In the genomic region with DNA sequence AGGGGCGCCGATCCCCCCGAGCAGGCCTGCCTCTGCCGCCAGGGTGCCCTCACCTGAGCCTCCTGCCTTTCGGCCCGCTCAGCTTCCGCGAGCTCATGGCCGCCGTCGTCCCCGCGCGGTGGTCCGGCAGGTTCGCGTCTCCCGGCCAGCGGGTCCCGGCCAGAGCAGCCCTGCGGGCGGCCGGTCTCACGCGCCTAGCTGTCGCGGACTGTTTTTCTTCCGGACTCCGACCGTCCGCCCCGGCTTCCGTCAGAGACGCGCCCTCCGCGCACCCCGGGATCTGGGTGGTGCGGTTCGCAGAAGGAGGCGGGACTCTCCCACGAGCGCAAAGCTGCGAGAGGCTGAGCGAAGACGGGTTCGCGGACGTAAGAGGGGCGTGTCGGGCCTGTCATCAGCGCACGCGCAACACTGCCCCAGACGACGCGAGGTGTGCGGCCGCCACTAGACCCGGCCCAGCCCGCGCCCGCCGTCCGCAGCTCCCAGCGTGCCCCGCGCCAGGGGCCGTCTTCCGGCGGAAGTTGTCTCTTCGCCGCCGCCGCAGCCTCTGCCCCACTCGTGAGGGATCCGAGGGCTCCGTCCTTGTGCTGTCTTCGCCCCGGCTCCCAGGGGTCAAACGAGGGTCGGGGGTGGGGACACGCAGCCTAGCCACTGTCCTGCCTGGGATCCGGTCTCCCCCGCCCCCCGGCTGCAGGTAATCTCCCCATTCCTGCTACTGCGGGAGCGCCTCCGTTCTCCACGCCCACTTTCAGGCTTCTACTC, we compare ENCODE assay signal across 1 cellular context.
A peak's percentile ranks its signal among the peaks of the same experiment; 100 is the strongest.
TF ChIP-seq lines count a peak whose summit lies in the region.

TSS of gene INPP5K (minus strand) at position 210 of the 759 bp plus-strand sequence. CDS start at position 97, 113 bp downstream.

TF ChIP-seq in A549, 52 proteins besides CTCF, POLR2A, EP300 and RAD21 (continued from another document):
- TF ChIP-seq HEYL (CRISPR knock-in tag; IDR thresholded peaks at IDR 0.05) (no peak), USF2 (IDR thresholded peaks at IDR 0.05) (no peak), HOXB13 (CRISPR knock-in tag; IDR thresholded peaks at IDR 0.05; ENCODE audit: low read depth) (no peak), ZNF302 (CRISPR knock-in tag; IDR thresholded peaks at IDR 0.05) (no peak), NPAS2 (CRISPR knock-in tag; IDR thresholded peaks at IDR 0.05; ENCODE audit: borderline replicate concordance) (no peak), E2F6 (IDR thresholded peaks at IDR 0.05; ENCODE audit: borderline replicate concordance, low read depth) (no peak; the same call in 1 of the 2 replicates), CHD4 (IDR thresholded peaks at IDR 0.05; ENCODE audit: borderline replicate concordance) (no peak), JUNB (IDR thresholded peaks at IDR 0.05) (no peak), HOXA7 (CRISPR knock-in tag; IDR thresholded peaks at IDR 0.05) (no peak), MYC (IDR thresholded peaks at IDR 0.05; ENCODE audit: borderline replicate concordance, low read length) (0 out of 2 replicates have a peak, but pooled peaks have one; percentile 59), ATOH8 (CRISPR knock-in tag; IDR thresholded peaks at IDR 0.05; ENCODE audit: low read depth) (no peak), MAZ (IDR thresholded peaks at IDR 0.05; ENCODE audit: borderline replicate concordance, low read depth, low read length) (no peak), POLR2AphosphoS2 (conservative IDR thresholded peaks at IDR 0.05; ENCODE audit: low read length) (no peak), CEBPB (IDR thresholded peaks at IDR 0.05) (no peak), TFCP2L1 (CRISPR knock-in tag; IDR thresholded peaks at IDR 0.05) (peak; percentile 32; the same call in 1 of the 2 replicates), EHF (CRISPR knock-in tag; IDR thresholded peaks at IDR 0.05) (no peak), ZC3H11A (IDR thresholded peaks at IDR 0.05) (no peak), GATA3 (IDR thresholded peaks at IDR 0.05; ENCODE audit: borderline replicate concordance) (no peak), CBX8 (IDR thresholded peaks at IDR 0.05) (no peak)
- TF ChIP-seq, protein P1, sequence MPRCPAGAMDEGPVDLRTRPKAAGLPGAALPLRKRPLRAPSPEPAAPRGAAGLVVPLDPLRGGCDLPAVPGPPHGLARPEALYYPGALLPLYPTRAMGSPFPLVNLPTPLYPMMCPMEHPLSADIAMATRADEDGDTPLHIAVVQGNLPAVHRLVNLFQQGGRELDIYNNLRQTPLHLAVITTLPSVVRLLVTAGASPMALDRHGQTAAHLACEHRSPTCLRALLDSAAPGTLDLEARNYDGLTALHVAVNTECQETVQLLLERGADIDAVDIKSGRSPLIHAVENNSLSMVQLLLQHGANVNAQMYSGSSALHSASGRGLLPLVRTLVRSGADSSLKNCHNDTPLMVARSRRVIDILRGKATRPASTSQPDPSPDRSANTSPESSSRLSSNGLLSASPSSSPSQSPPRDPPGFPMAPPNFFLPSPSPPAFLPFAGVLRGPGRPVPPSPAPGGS (IDR thresholded peaks at IDR 0.05) = peak; percentile 85; the same call in 2 of the 3 replicates
- TF ChIP-seq, protein P2, sequence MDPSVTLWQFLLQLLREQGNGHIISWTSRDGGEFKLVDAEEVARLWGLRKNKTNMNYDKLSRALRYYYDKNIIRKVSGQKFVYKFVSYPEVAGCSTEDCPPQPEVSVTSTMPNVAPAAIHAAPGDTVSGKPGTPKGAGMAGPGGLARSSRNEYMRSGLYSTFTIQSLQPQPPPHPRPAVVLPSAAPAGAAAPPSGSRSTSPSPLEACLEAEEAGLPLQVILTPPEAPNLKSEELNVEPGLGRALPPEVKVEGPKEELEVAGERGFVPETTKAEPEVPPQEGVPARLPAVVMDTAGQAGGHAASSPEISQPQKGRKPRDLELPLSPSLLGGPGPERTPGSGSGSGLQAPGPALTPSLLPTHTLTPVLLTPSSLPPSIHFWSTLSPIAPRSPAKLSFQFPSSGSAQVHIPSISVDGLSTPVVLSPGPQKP (IDR thresholded peaks at IDR 0.05; ENCODE audit: low read depth, low read length) = no peak
- TF ChIP-seq, protein P3, sequence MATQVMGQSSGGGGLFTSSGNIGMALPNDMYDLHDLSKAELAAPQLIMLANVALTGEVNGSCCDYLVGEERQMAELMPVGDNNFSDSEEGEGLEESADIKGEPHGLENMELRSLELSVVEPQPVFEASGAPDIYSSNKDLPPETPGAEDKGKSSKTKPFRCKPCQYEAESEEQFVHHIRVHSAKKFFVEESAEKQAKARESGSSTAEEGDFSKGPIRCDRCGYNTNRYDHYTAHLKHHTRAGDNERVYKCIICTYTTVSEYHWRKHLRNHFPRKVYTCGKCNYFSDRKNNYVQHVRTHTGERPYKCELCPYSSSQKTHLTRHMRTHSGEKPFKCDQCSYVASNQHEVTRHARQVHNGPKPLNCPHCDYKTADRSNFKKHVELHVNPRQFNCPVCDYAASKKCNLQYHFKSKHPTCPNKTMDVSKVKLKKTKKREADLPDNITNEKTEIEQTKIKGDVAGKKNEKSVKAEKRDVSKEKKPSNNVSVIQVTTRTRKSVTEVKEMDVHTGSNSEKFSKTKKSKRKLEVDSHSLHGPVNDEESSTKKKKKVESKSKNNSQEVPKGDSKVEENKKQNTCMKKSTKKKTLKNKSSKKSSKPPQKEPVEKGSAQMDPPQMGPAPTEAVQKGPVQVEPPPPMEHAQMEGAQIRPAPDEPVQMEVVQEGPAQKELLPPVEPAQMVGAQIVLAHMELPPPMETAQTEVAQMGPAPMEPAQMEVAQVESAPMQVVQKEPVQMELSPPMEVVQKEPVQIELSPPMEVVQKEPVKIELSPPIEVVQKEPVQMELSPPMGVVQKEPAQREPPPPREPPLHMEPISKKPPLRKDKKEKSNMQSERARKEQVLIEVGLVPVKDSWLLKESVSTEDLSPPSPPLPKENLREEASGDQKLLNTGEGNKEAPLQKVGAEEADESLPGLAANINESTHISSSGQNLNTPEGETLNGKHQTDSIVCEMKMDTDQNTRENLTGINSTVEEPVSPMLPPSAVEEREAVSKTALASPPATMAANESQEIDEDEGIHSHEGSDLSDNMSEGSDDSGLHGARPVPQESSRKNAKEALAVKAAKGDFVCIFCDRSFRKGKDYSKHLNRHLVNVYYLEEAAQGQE (IDR thresholded peaks at IDR 0.05) = peak; percentile 25; the same call in 1 of the 2 replicates
TF ChIP-seq in A549: peak in this region for 10.
